ENCODE assay signal across 12 cellular contexts in the genomic region with DNA sequence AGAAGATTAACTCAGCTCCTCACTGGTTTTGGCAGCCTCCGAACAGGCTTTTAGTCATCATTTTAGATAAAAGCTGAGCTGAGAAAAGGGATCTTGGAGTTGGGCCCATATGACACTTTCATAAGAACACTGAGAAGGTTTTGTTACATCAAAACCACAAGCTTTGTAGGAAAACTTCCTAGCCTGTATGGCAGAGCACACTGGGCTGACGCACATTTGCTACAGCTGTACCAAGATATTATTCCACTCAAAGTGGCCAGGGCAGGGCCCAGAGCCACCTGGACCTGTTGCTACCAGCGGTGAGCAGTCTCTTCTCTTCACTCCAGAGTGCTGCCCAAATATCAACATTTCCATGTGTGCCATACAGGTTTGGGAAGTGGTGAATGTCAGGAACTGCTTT.
A peak's percentile ranks its signal among the peaks of the same experiment; 100 is the strongest.
DNase-seq lines count a peak whose midpoint lies in the region; ATAC-seq and TF ChIP-seq lines count a peak whose summit lies in the region.
"Had no signal": no experiment of that assay in that cellular context is flagged by ENCODE, and none has a peak within 500 bp of the region (broad histone marks: within the 10 kb centered on the region; RNA-seq: fewer than 3 reads in every experiment).

No MANE protein-coding gene starts in this region.

- peak overlapping the region in 1 of 2 donors; percentile 15 for H3K4me3 ChIP-seq in cardiac fibroblast (replicated peaks in 1 of 2; ENCODE audit: low read depth in 2 of 2, low read length in 2 of 2)

- peak; percentile 86 for ATAC-seq in Right ventricle myocardium inferior
- ATAC-seq in left lobe of liver = peak; percentile 86
- ATAC-seq in HG02763 (IDR thresholded peaks at IDR 0.05; ENCODE audit: unreplicated experiment) = no peak
- no peak for ATAC-seq in GM18511 (IDR thresholded peaks at IDR 0.05; ENCODE audit: unreplicated experiment)
- no peak for ATAC-seq in HG03139 (IDR thresholded peaks at IDR 0.05; ENCODE audit: unreplicated experiment)
- no peak for ATAC-seq in HG02973 (IDR thresholded peaks at IDR 0.05; ENCODE audit: unreplicated experiment)
- ATAC-seq: effector memory CD8-positive, alpha-beta T cell had no signal

- DNase-seq in Right ventricle myocardium inferior (ENCODE audit: missing footprints) = no peak
- no peak for DNase-seq in cardiac septum (ENCODE audit: low spot score)
- DNase-seq in cardiac fibroblast (ENCODE audit: low read depth in 2 of 2) = peak; percentile 98 to 99
- DNase-seq in left lobe of liver (ENCODE audit: low spot score) = no peak
- DNase-seq: effector memory CD8-positive, alpha-beta T cell; kidney glomerular epithelial cell; NCI-H524; T-helper 2 cell had no signal

- no peak for TF ChIP-seq CTCF in cardiac fibroblast (IDR thresholded peaks at IDR 0.05; ENCODE audit: low read depth, low read length)

- intact Hi-C loops in Right ventricle myocardium inferior (cut with DNase I) (no loop called here), cardiac septum (cut with DNase I) (no loop called here)

Comparison
In these comparisons a context has a peak if more than half of its experiments do, and no peak if none do; other contexts are left out.
1. ATAC-seq: peak in Right ventricle myocardium inferior (single experiment) and left lobe of liver (single experiment); none in HG02763 (single experiment), GM18511 (single experiment), HG03139 (single experiment) and HG02973 (single experiment).
2. DNase-seq: peak in cardiac fibroblast (2 of 2); none in Right ventricle myocardium inferior (single experiment), cardiac septum (single experiment) and left lobe of liver (single experiment).